In genomic region chr5:150742413-150743141, GRCh38 we compare ENCODE assay signal across 8 cellular contexts. TPM values are rescaled to one million over a fixed set of nuclear protein-coding genes. Genes with fewer than 3 reads are reported as not detected.
DNase-seq lines count a peak whose midpoint lies in the region; ATAC-seq and TF ChIP-seq lines count a peak whose summit lies in the region.
"Not testable (repeated sequence)": the region's sequence is repeated elsewhere in the genome, so short reads cannot be mapped to it uniquely, and the experiment has no call there.

No MANE protein-coding gene starts in this region.

- not testable (repeated sequence) for H3K4me1 ChIP-seq in subcutaneous abdominal adipose tissue (ENCODE audit: control insufficient read depth in 5 of 5, insufficient read depth in 5 of 5, low read length in 5 of 5)

- H3K36me3 ChIP-seq in KOPT-K1 (ENCODE audit: insufficient read depth, low read length) (peaks cover 25% of the 10 kb centered on the region), subcutaneous abdominal adipose tissue (ENCODE audit: control insufficient read depth in 5 of 5, insufficient read depth in 5 of 5, low read length in 5 of 5) (peaks cover 6 to 14% (median 12%) of the 10 kb centered on the region in 5 donors)

- H3K4me3 ChIP-seq in subcutaneous abdominal adipose tissue (ENCODE audit: low read depth in 1 of 5, low read length in 5 of 5): not testable (repeated sequence)

- peaks cover 53% of the 10 kb centered on the region for H3K36me3 Mint-ChIP-seq in activated CD4-positive, alpha-beta T cell treated with anti-CD3 and anti-CD28 coated beads, Interleukin-2, amount 10 ng/mL, durations not matched to agents 24 days and 14 days (ENCODE audit: low read depth)
- H3K36me3 Mint-ChIP-seq in activated T-cell treated with anti-CD3 and anti-CD28 coated beads, Interleukin-2, amount 50 U/mL, for 72 hours (ENCODE audit: insufficient read depth in 2 of 2): peaks cover 18 to 34% of the 10 kb centered on the region in 2 donors
- H3K36me3 Mint-ChIP-seq in activated naive CD8-positive, alpha-beta T cell treated with anti-CD3 and anti-CD28 coated beads for 36 hours: peaks cover 74% of the 10 kb centered on the region
- peaks cover 17% of the 10 kb centered on the region for H3K36me3 Mint-ChIP-seq in endothelial cell (ENCODE audit: low read depth, unreplicated experiment)
- not testable (repeated sequence) for H3K36me3 Mint-ChIP-seq in natural killer cell

- not testable (repeated sequence) for TF ChIP-seq CTCF in endothelial cell (IDR thresholded peaks at IDR 0.05; ENCODE audit: unreplicated experiment); natural killer cell (IDR thresholded peaks at IDR 0.05)

- H3K4me1 Mint-ChIP-seq in activated CD4-positive, alpha-beta T cell treated with anti-CD3 and anti-CD28 coated beads, Interleukin-2, amount 10 ng/mL, durations not matched to agents 24 days and 14 days: peaks cover 54% of the 10 kb centered on the region
- H3K4me1 Mint-ChIP-seq in activated T-cell treated with anti-CD3 and anti-CD28 coated beads, Interleukin-2, amount 50 U/mL, for 72 hours (ENCODE audit: low read depth): peaks cover 68% of the 10 kb centered on the region
- H3K4me1 Mint-ChIP-seq in activated naive CD8-positive, alpha-beta T cell treated with anti-CD3 and anti-CD28 coated beads for 36 hours: peaks cover 55% of the 10 kb centered on the region
- H3K4me1 Mint-ChIP-seq in endothelial cell (ENCODE audit: unreplicated experiment): not testable (repeated sequence)
- H3K4me1 Mint-ChIP-seq in natural killer cell: peaks cover 50 to 56% of the 10 kb centered on the region in 2 donors

- H3K4me3 Mint-ChIP-seq in activated CD4-positive, alpha-beta T cell treated with anti-CD3 and anti-CD28 coated beads, Interleukin-2, amount 10 ng/mL, durations not matched to agents 24 days and 14 days: peak overlapping the region; percentile 71
- H3K4me3 Mint-ChIP-seq in activated T-cell treated with anti-CD3 and anti-CD28 coated beads, Interleukin-2, amount 50 U/mL, for 72 hours: peak overlapping the region; percentile 65 to 89
- peak overlapping the region; percentile 66 for H3K4me3 Mint-ChIP-seq in activated naive CD8-positive, alpha-beta T cell treated with anti-CD3 and anti-CD28 coated beads for 36 hours
- peak overlapping the region; percentile 20 for H3K4me3 Mint-ChIP-seq in endothelial cell (ENCODE audit: unreplicated experiment)
- H3K4me3 Mint-ChIP-seq in natural killer cell: not testable (repeated sequence)

- peak overlapping the region; percentile 83 for H3K27ac Mint-ChIP-seq in activated CD4-positive, alpha-beta T cell treated with anti-CD3 and anti-CD28 coated beads, Interleukin-2, amount 10 ng/mL, durations not matched to agents 24 days and 14 days
- peak overlapping the region; percentile 90 for H3K27ac Mint-ChIP-seq in activated T-cell treated with anti-CD3 and anti-CD28 coated beads, Interleukin-2, amount 50 U/mL, for 72 hours
- peak overlapping the region; percentile 89 for H3K27ac Mint-ChIP-seq in activated naive CD8-positive, alpha-beta T cell treated with anti-CD3 and anti-CD28 coated beads for 36 hours
- H3K27ac Mint-ChIP-seq in endothelial cell (ENCODE audit: unreplicated experiment): not testable (repeated sequence)
- peak overlapping the region; percentile 32 to 79 for H3K27ac Mint-ChIP-seq in natural killer cell

- H3K9me3 ChIP-seq in KOPT-K1 (ENCODE audit: insufficient read depth, low read length, poor library complexity, severe bottlenecking); subcutaneous abdominal adipose tissue (ENCODE audit: control insufficient read depth in 5 of 5, low read length in 5 of 5): not testable (repeated sequence)

- intact Hi-C loops in activated CD4-positive, alpha-beta T cell treated with anti-CD3 and anti-CD28 coated beads, Interleukin-2, amount 10 ng/mL, durations not matched to agents 24 days and 14 days (cut with micrococcal nuclease): loop anchor here (1.0 to 2.0 kb wide), 2 partner anchors 16 to 36 kb away; partner anchors contain the start of gene SMIM3
- intact Hi-C loops in natural killer cell (cut with micrococcal nuclease): not testable (repeated sequence)

- not testable (repeated sequence) for H3K27me3 ChIP-seq in subcutaneous abdominal adipose tissue (ENCODE audit: control insufficient read depth in 5 of 5, insufficient read depth in 4 of 5, low read length in 5 of 5)

- peak overlapping the region in 1 of 5 donors; percentile 32 for H3K9ac ChIP-seq in subcutaneous abdominal adipose tissue (ENCODE audit: low read length in 5 of 5)

- not testable (repeated sequence) for H3K9me3 Mint-ChIP-seq in activated CD4-positive, alpha-beta T cell treated with anti-CD3 and anti-CD28 coated beads, Interleukin-2, amount 10 ng/mL, durations not matched to agents 24 days and 14 days; activated T-cell treated with anti-CD3 and anti-CD28 coated beads, Interleukin-2, amount 50 U/mL, for 72 hours; endothelial cell (ENCODE audit: unreplicated experiment); natural killer cell
- H3K9me3 Mint-ChIP-seq in activated naive CD8-positive, alpha-beta T cell treated with anti-CD3 and anti-CD28 coated beads for 36 hours: peaks cover 11% of the 10 kb centered on the region

- DNase-seq in activated CD4-positive, alpha-beta T cell treated with anti-CD3 and anti-CD28 coated beads, Interleukin-2, amount 10 ng/mL, durations not matched to agents 24 days and 14 days; activated T-cell treated with anti-CD3 and anti-CD28 coated beads, Interleukin-2, amount 50 U/mL, for 72 hours; activated naive CD8-positive, alpha-beta T cell treated with anti-CD3 and anti-CD28 coated beads for 36 hours; endothelial cell (ENCODE audit: low spot score); natural killer cell: not testable (repeated sequence)
- peak; percentile 66 for DNase-seq in iris pigment epithelial cell (ENCODE audit: low read depth)

- H3K27ac ChIP-seq in KOPT-K1 (ENCODE audit: low read depth, low read length, poor library complexity, severe bottlenecking): peak overlapping the region; percentile 49
- peak overlapping the region; percentile 34 for H3K27ac ChIP-seq in subcutaneous abdominal adipose tissue (ENCODE audit: low read depth, low read length)

- not testable (repeated sequence) for H3K27me3 Mint-ChIP-seq in activated CD4-positive, alpha-beta T cell treated with anti-CD3 and anti-CD28 coated beads, Interleukin-2, amount 10 ng/mL, durations not matched to agents 24 days and 14 days; activated T-cell treated with anti-CD3 and anti-CD28 coated beads, Interleukin-2, amount 50 U/mL, for 72 hours (ENCODE audit: low read depth); activated naive CD8-positive, alpha-beta T cell treated with anti-CD3 and anti-CD28 coated beads for 36 hours; endothelial cell (ENCODE audit: unreplicated experiment); natural killer cell (ENCODE audit: low read depth in 2 of 2)

- ATAC-seq in activated T-cell treated with anti-CD3 and anti-CD28 coated beads, Interleukin-2, amount 50 U/mL, for 72 hours (replicated peaks in 1 of 2): peak; percentile 53 to 66
- not testable (repeated sequence) for ATAC-seq in natural killer cell

RNA-seq across cellular contexts. Expression of gene DCTN4, which starts 16.2 kb away (rescaled TPM):
- total RNA-seq in activated CD4-positive, alpha-beta T cell treated with anti-CD3 and anti-CD28 coated beads, Interleukin-2, amount 10 ng/mL, durations not matched to agents 24 days and 14 days: 43.9 and 44.8 TPM in 2 replicates
- 10 to 100 TPM; 58.1 to 61.5 TPM for total RNA-seq in activated T-cell treated with anti-CD3 and anti-CD28 coated beads, Interleukin-2, amount 50 U/mL, for 72 hours
- 10 to 100 TPM; 33.7 to 37.4 TPM for total RNA-seq in activated naive CD8-positive, alpha-beta T cell treated with anti-CD3 and anti-CD28 coated beads for 36 hours
- total RNA-seq in endothelial cell (ENCODE audit: unreplicated experiment) (50.3 TPM), natural killer cell (100 to 1,000 TPM in 1 of 3 donors, 10 to 100 TPM in 2; 90.0 to 108 (median 92.0) TPM)

RNA-seq across cellular contexts. Expression of gene SMIM3, which starts 36.0 kb away (rescaled TPM):
- 13.8 and 16.6 TPM in 2 replicates for total RNA-seq in activated CD4-positive, alpha-beta T cell treated with anti-CD3 and anti-CD28 coated beads, Interleukin-2, amount 10 ng/mL, durations not matched to agents 24 days and 14 days
- total RNA-seq in activated T-cell treated with anti-CD3 and anti-CD28 coated beads, Interleukin-2, amount 50 U/mL, for 72 hours: 10 to 100 TPM; 24.7 to 38.0 TPM
- total RNA-seq in activated naive CD8-positive, alpha-beta T cell treated with anti-CD3 and anti-CD28 coated beads for 36 hours: 10 to 100 TPM; 10.4 to 10.6 TPM
- total RNA-seq in endothelial cell (ENCODE audit: unreplicated experiment): 3.0 TPM
- 1 to 10 TPM; 7.0 to 9.4 (median 8.9) TPM for total RNA-seq in natural killer cell

RNA-seq across cellular contexts. Expression of gene RBM22, which starts 41.7 kb away (rescaled TPM):
- 69.6 and 78.4 TPM in 2 replicates for total RNA-seq in activated CD4-positive, alpha-beta T cell treated with anti-CD3 and anti-CD28 coated beads, Interleukin-2, amount 10 ng/mL, durations not matched to agents 24 days and 14 days
- total RNA-seq in activated T-cell treated with anti-CD3 and anti-CD28 coated beads, Interleukin-2, amount 50 U/mL, for 72 hours: 10 to 100 TPM; 86.2 to 97.2 TPM
- total RNA-seq in activated naive CD8-positive, alpha-beta T cell treated with anti-CD3 and anti-CD28 coated beads for 36 hours: 10 to 100 TPM; 62.7 to 71.7 TPM
- 54.5 TPM for total RNA-seq in endothelial cell (ENCODE audit: unreplicated experiment)
- 100 to 1,000 TPM; 136 to 149 (median 145) TPM for total RNA-seq in natural killer cell
